ENCODE assay signal across 1 cellular context in the genomic region with DNA sequence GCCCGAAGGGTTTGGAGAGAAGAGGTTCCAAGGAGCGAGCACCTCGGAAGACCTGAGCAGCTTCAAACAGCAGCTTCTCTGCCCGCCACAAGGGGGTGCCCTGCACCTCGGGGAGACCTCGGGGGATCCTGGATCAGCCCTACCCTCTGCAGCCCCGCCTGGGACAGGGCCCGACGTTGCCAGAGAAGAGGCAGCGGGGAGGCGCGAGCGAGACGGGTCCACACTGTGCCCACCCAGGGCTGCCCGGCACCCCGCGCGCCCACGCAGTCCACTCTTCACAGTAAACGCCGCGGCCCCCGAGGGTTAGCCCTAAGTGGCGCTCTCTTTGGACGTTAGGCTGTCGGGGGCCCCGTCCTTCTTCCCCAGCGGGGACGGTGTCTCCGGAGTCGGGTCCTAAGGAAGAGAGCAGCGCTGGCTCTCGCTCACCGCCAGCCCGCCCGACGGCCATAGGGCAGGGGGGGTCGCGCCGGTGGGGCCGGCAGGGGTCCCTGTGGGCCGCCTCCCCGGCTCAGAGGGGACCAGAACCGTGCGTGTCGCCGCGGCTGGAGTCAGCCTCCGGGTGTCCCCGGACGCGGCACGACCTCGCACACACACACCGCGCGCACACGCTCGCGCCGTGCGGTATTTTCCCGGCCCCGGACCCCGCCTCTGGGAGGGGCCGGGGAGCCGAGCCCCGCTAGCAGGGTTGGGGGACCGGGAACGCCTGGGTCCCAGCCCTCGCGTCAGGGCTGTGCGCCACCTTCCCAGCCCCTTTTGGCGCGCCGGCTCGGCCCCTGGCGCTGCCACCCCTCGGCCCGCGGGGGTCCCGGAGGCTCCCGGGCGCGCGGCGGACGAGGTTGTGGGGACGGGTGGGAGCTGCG.
A peak's percentile ranks its signal among the peaks of the same experiment; 100 is the strongest.
TF ChIP-seq lines count a peak whose summit lies in the region.

No MANE protein-coding gene starts in this region.

TF ChIP-seq in HepG2, 621 proteins besides CTCF, POLR2A, EP300 and RAD21 (continued from another document):
- TF ChIP-seq, protein P1, sequence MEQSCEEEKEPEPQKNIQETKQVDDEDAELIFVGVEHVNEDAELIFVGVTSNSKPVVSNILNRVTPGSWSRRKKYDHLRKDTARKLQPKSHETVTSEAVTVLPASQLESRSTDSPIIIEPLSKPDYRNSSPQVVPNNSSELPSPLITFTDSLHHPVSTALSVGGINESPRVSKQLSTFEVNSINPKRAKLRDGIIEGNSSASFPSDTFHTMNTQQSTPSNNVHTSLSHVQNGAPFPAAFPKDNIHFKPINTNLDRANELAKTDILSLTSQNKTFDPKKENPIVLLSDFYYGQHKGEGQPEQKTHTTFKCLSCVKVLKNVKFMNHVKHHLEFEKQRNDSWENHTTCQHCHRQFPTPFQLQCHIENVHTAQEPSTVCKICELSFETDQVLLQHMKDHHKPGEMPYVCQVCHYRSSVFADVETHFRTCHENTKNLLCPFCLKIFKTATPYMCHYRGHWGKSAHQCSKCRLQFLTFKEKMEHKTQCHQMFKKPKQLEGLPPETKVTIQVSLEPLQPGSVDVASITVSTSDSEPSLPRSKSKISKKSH (CRISPR knock-in tag; IDR thresholded peaks at IDR 0.05; ENCODE audit: borderline replicate concordance): 0 out of 2 replicates have a peak, but pooled peaks have one; percentile 28
- TF ChIP-seq HIVEP1 (CRISPR knock-in tag; IDR thresholded peaks at IDR 0.05) (peak; percentile 87), HNRNPUL1 (IDR thresholded peaks at IDR 0.05; ENCODE audit: low read depth, low read length) (no peak), STAG1 (CRISPR knock-in tag; IDR thresholded peaks at IDR 0.05) (peak; percentile 90), ZNF501 (CRISPR knock-in tag; IDR thresholded peaks at IDR 0.05) (peak; percentile 45; the same call in 1 of the 2 replicates), ZNF550 (CRISPR knock-in tag; IDR thresholded peaks at IDR 0.05; ENCODE audit: borderline replicate concordance) (0 out of 2 replicates have a peak, but pooled peaks have one; percentile 60), GATAD2A (CRISPR knock-in tag; IDR thresholded peaks at IDR 0.05) (peak; percentile 35; the same call in 1 of the 2 replicates), EZH2 (conservative IDR thresholded peaks at IDR 0.05; ENCODE audit: low read depth, low read length) (peak; percentile 95; the same call in 1 of the 2 replicates), ZNF740 (CRISPR knock-in tag; IDR thresholded peaks at IDR 0.05) (0 out of 2 replicates have a peak, but pooled peaks have one; percentile 48), ZNF570 (CRISPR knock-in tag; IDR thresholded peaks at IDR 0.05; ENCODE audit: borderline replicate concordance) (no peak), SMAD3 (CRISPR knock-in tag; IDR thresholded peaks at IDR 0.05) (0 out of 2 replicates have a peak, but pooled peaks have one; percentile 16), ZNF83 (CRISPR knock-in tag; IDR thresholded peaks at IDR 0.05; ENCODE audit: borderline replicate concordance) (peak; percentile 75; the same call in 1 of the 2 replicates), ZNF800 (CRISPR knock-in tag; IDR thresholded peaks at IDR 0.05) (peak; percentile 92), RFX5 (IDR thresholded peaks at IDR 0.05; ENCODE audit: low read depth, low read length) (no peak)
- TF ChIP-seq, protein P2, sequence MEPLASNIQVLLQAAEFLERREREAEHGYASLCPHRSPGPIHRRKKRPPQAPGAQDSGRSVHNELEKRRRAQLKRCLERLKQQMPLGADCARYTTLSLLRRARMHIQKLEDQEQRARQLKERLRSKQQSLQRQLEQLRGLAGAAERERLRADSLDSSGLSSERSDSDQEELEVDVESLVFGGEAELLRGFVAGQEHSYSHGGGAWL (CRISPR knock-in tag; IDR thresholded peaks at IDR 0.05): 0 out of 2 replicates have a peak, but pooled peaks have one; percentile 26
- TF ChIP-seq, protein P3, sequence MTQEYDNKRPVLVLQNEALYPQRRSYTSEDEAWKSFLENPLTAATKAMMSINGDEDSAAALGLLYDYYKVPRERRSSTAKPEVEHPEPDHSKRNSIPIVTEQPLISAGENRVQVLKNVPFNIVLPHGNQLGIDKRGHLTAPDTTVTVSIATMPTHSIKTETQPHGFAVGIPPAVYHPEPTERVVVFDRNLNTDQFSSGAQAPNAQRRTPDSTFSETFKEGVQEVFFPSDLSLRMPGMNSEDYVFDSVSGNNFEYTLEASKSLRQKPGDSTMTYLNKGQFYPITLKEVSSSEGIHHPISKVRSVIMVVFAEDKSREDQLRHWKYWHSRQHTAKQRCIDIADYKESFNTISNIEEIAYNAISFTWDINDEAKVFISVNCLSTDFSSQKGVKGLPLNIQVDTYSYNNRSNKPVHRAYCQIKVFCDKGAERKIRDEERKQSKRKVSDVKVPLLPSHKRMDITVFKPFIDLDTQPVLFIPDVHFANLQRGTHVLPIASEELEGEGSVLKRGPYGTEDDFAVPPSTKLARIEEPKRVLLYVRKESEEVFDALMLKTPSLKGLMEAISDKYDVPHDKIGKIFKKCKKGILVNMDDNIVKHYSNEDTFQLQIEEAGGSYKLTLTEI (CRISPR knock-in tag; conservative IDR thresholded peaks at IDR 0.05): no peak
